Comparison of ENCODE assay signal across 21 cellular contexts in genomic region chr6:112234596-112234995, GRCh38. TPM values are rescaled to one million over a fixed set of nuclear protein-coding genes. Genes with fewer than 3 reads are reported as not detected.
DNase-seq lines count a peak whose midpoint lies in the region; ATAC-seq, FAIRE-seq and TF ChIP-seq lines count a peak whose summit lies in the region.
"Had no signal": no experiment of that assay in that cellular context is flagged by ENCODE, and none has a peak within 500 bp of the region (broad histone marks: within the 10 kb centered on the region; RNA-seq: fewer than 3 reads in every experiment).

No MANE protein-coding gene starts in this region.

- TF ChIP-seq POLR2A in sigmoid colon (IDR thresholded peaks at IDR 0.05) = no peak

- no peak overlapping the region for H3K4me3 ChIP-seq in left ventricle myocardium inferior
- no peak overlapping the region for H3K4me3 ChIP-seq in right cardiac atrium (ENCODE audit: low read length)
- no peak overlapping the region for H3K4me3 ChIP-seq in fibroblast of pulmonary artery (replicated peaks; ENCODE audit: low read depth, low read length)
- no peak overlapping the region for H3K4me3 ChIP-seq in sigmoid colon
- H3K4me3 ChIP-seq in pancreas = no peak overlapping the region
- H3K4me3 ChIP-seq in CD8-positive, alpha-beta memory T cell (ENCODE audit: low read length) = no peak overlapping the region
- H3K4me3 ChIP-seq in SJCRH30 = no peak overlapping the region
- H3K4me3 ChIP-seq: A549 had no signal

- POLR2A ChIA-PET in CD8-positive, alpha-beta memory T cell (lab: Charles Lee) = no interaction called here

- peak overlapping the region; percentile 89 for H3K27ac ChIP-seq in left ventricle myocardium inferior (replicated peaks)
- no peak overlapping the region for H3K27ac ChIP-seq in right cardiac atrium (ENCODE audit: low read length)
- H3K27ac ChIP-seq in sigmoid colon = peak overlapping the region; percentile 76 to 89 (median 84)
- no peak overlapping the region for H3K27ac ChIP-seq in pancreas
- no peak overlapping the region for H3K27ac ChIP-seq in CD8-positive, alpha-beta memory T cell (ENCODE audit: low read depth, low read length)
- no peak overlapping the region for H3K27ac ChIP-seq in SJCRH30
- H3K27ac ChIP-seq: A549, neutrophil had no signal

- FAIRE-seq in pancreas (lab: Jason Lieb, UNC) = no peak
- FAIRE-seq: A549, HepG2, keratinocyte had no signal

- WGBS in right cardiac atrium = 42% methylated on average over 5 of the region's 5 CpGs
- 54 to 65% methylated on average over 5 of the region's 5 CpGs for WGBS in sigmoid colon, 2 donors
- 59 to 63% methylated on average over 5 of the region's 5 CpGs for WGBS in pancreas, 2 donors

- peaks cover 17 to 49% of the 10 kb centered on the region in 2 donors for H3K27me3 Mint-ChIP-seq in CD8-positive, alpha-beta memory T cell

- no peaks in the 10 kb centered on the region for H3K36me3 Mint-ChIP-seq in CD8-positive, alpha-beta memory T cell
- H3K36me3 Mint-ChIP-seq: CD14-positive monocyte had no signal

- H3K4me3 Mint-ChIP-seq in CD8-positive, alpha-beta memory T cell = no peak overlapping the region
- H3K4me3 Mint-ChIP-seq: CD14-positive monocyte had no signal

- H3K9me3 ChIP-seq in left ventricle myocardium inferior (replicated peaks) (no peaks in the 10 kb centered on the region), right cardiac atrium (ENCODE audit: control insufficient read depth, low read length) (no peaks in the 10 kb centered on the region), sigmoid colon (no peaks in the 10 kb centered on the region), pancreas (no peaks in the 10 kb centered on the region), SJCRH30 (replicated peaks) (no peaks in the 10 kb centered on the region)
- no peaks in the 10 kb centered on the region for H3K9me3 ChIP-seq in CD8-positive, alpha-beta memory T cell (ENCODE audit: low read length)
- H3K9me3 ChIP-seq: A549, neutrophil had no signal

- no peak for TF ChIP-seq EP300 in sigmoid colon (IDR thresholded peaks at IDR 0.05)

- no peaks in the 10 kb centered on the region for H3K9me3 Mint-ChIP-seq in CD8-positive, alpha-beta memory T cell

- H3K4me1 ChIP-seq in left ventricle myocardium inferior = peaks cover 89% of the 10 kb centered on the region
- H3K4me1 ChIP-seq in right cardiac atrium (ENCODE audit: control insufficient read depth, insufficient read depth, low read length) = peaks cover 9% of the 10 kb centered on the region
- peaks cover 0 to 91% (median 84%) of the 10 kb centered on the region in 4 donors for H3K4me1 ChIP-seq in sigmoid colon
- peaks cover 0 to 11% (median 3%) of the 10 kb centered on the region in 3 donors for H3K4me1 ChIP-seq in pancreas
- no peaks in the 10 kb centered on the region for H3K4me1 ChIP-seq in CD8-positive, alpha-beta memory T cell (ENCODE audit: insufficient read depth, low read length)
- peaks cover 50% of the 10 kb centered on the region for H3K4me1 ChIP-seq in SJCRH30

- TF ChIP-seq CTCF in left ventricle myocardium inferior (IDR thresholded peaks at IDR 0.05; ENCODE audit: borderline replicate concordance) (no peak), fibroblast of pulmonary artery (IDR thresholded peaks at IDR 0.05; ENCODE audit: low read length, missing control alignments) (no peak), sigmoid colon (IDR thresholded peaks at IDR 0.05) (no peak), pancreas (IDR thresholded peaks at IDR 0.05) (no peak)

- DNase-seq in left ventricle myocardium inferior (no peak), right cardiac atrium (no peak), fibroblast of pulmonary artery (ENCODE audit: low read depth) (peak; percentile 59), sigmoid colon (no peak), pancreas (no peak), NCI-H1436 (lab: John Stamatoyannopoulos, UW) (no peak), SJCRH30 (no peak)
- DNase-seq in CD8-positive, alpha-beta memory T cell = no peak
- DNase-seq: activated CD4-positive, alpha-beta T cell treated with anti-CD3 and anti-CD28 coated beads for 4 hours; activated effector memory CD4-positive, alpha-beta T cell treated with Interleukin-2 at 50 U/mL for 16 hours; amniotic stem cell; DMS53; midbrain; NCI-H2081 treated with DMSO at 0.1 percent for 48 hours; stimulated activated CD4-positive, alpha-beta T cell treated with anti-CD3 and anti-CD28 coated beads, Interleukin-4, amount 100 ng/mL, for 1 hour had no signal

- CTCF ChIA-PET in CD8-positive, alpha-beta memory T cell (lab: Charles Lee) = no interaction called here

- intact Hi-C loops in left ventricle myocardium inferior (cut with micrococcal nuclease) (no loop called here), right cardiac atrium (cut with DNase I) (no loop called here), sigmoid colon (cut with DNase I) (no loop called here), pancreas (cut with DNase I) (no loop called here)

- no peaks in the 10 kb centered on the region for H3K27me3 ChIP-seq in left ventricle myocardium inferior (ENCODE audit: low read depth)
- H3K27me3 ChIP-seq in right cardiac atrium (ENCODE audit: control insufficient read depth, insufficient read depth) = no peaks in the 10 kb centered on the region
- no peaks in the 10 kb centered on the region for H3K27me3 ChIP-seq in sigmoid colon
- H3K27me3 ChIP-seq in pancreas = no peaks in the 10 kb centered on the region
- no peaks in the 10 kb centered on the region for H3K27me3 ChIP-seq in CD8-positive, alpha-beta memory T cell (ENCODE audit: insufficient read depth, low read length, poor library complexity, severe bottlenecking)
- H3K27me3 ChIP-seq in SJCRH30 = no peaks in the 10 kb centered on the region
- H3K27me3 ChIP-seq: neutrophil had no signal

- H3K36me3 ChIP-seq in left ventricle myocardium inferior (peaks cover 3% of the 10 kb centered on the region), sigmoid colon (no peaks in the 10 kb centered on the region), pancreas (no peaks in the 10 kb centered on the region), SJCRH30 (no peaks in the 10 kb centered on the region)
- H3K36me3 ChIP-seq in CD8-positive, alpha-beta memory T cell (ENCODE audit: insufficient read depth, low read length) = no peaks in the 10 kb centered on the region
- H3K36me3 ChIP-seq: neutrophil had no signal

- ATAC-seq in right cardiac atrium (no peak), pancreas (no peak)
- ATAC-seq: A549, HepG2, Panc1 had no signal

- H3K27ac Mint-ChIP-seq in CD8-positive, alpha-beta memory T cell = no peak overlapping the region
- H3K27ac Mint-ChIP-seq: CD14-positive monocyte had no signal

- H3K4me1 Mint-ChIP-seq in CD8-positive, alpha-beta memory T cell = peaks cover 0 to 9% (median 8%) of the 10 kb centered on the region in 3 donors

RNA-seq across cellular contexts. Expression of gene LAMA4, which starts 19.8 kb away (rescaled TPM):
- total RNA-seq in left ventricle myocardium inferior (103 TPM), right cardiac atrium (10 to 100 TPM; 32.0 to 45.8 (median 33.4) TPM), sigmoid colon (100 to 1,000 TPM in 3 of 4 donors, 10 to 100 TPM in 1; 95.3 to 225 (median 140) TPM), pancreas (10 to 100 TPM in 2 of 6 donors, 1 to 10 TPM in 4; 1.3 to 14.0 (median 5.0) TPM)
- polyA plus RNA-seq in right cardiac atrium (24.2 TPM), sigmoid colon (10 to 100 TPM in 1 of 3 donors, 1 to 10 TPM in 2; 6.9 to 16.6 (median 9.0) TPM), pancreas (1 to 10 TPM; 3.4 to 5.2 TPM)
- total RNA-seq in CD8-positive, alpha-beta memory T cell = not detected
- polyA plus RNA-seq in CD8-positive, alpha-beta memory T cell = not detected
- 22.0 and 28.5 TPM in 2 replicates for total RNA-seq in SJCRH30 (2014; rRNA removed; shearing (Covaris generic))
- total RNA-seq: HepG2 had no signal
- polyA plus RNA-seq: CD14-positive monocyte, HepG2 had no signal

Comparison
In these comparisons a context has a peak if more than half of its experiments do, and no peak if none do; other contexts are left out.
1. H3K27ac ChIP-seq: peak in left ventricle myocardium inferior (single experiment) and sigmoid colon (4 of 4); none in right cardiac atrium (single experiment), pancreas (0 of 4), CD8-positive, alpha-beta memory T cell (single experiment) and SJCRH30 (single experiment).